ENCODE assay signal across 20 cellular contexts in genomic region chr1:30029677-30030076, GRCh38.
"Had no signal": no experiment of that assay in that cellular context is flagged by ENCODE, and none has a peak within 500 bp of the region (broad histone marks: within the 10 kb centered on the region; RNA-seq: fewer than 3 reads in every experiment).

No MANE protein-coding gene starts in this region.

- DNase-seq: cortex of kidney; effector memory CD8-positive, alpha-beta T cell; foreskin fibroblast; gastrocnemius medialis; left ventricle myocardium superior; lower lobe of right lung; natural killer cell; occipital lobe; pancreas; stimulated activated CD4-positive, alpha-beta T cell treated with anti-CD3 and anti-CD28 coated beads, Interleukin-2, amount 100 ng/mL, for 24 hours; stimulated activated CD4-positive, alpha-beta T cell treated with anti-CD3 and anti-CD28 coated beads, Interleukin-4, amount 100 ng/mL, for 24 hours; stimulated activated naive CD8-positive, alpha-beta T cell treated with anti-CD3 and anti-CD28 coated beads, Interleukin-15, Interleukin-2, amounts not matched to agents 100 U/mL and 50 U/mL, for 24 hours; substantia nigra; testis; upper lobe of right lung had no signal

- H3K27me3 ChIP-seq: pancreas, testis, vagina had no signal

- H3K9me3 ChIP-seq: gastrocnemius medialis, lower lobe of right lung, pancreas, testis, tibial artery, upper lobe of right lung, vagina had no signal

- H3K27ac Mint-ChIP-seq: effector memory CD8-positive, alpha-beta T cell; natural killer cell; stimulated activated effector memory CD8-positive, alpha-beta T cell treated with anti-CD3 and anti-CD28 coated beads, Interleukin-12 subunit alpha, Interleukin-12 subunit beta, amount 100 ng/mL, for 72 hours had no signal

- H3K4me3 Mint-ChIP-seq: effector memory CD8-positive, alpha-beta T cell; natural killer cell; stimulated activated effector memory CD8-positive, alpha-beta T cell treated with anti-CD3 and anti-CD28 coated beads, Interleukin-12 subunit alpha, Interleukin-12 subunit beta, amount 100 ng/mL, for 72 hours had no signal

- ATAC-seq: effector memory CD8-positive, alpha-beta T cell; gastrocnemius medialis; left ventricle myocardium superior; lower lobe of right lung; natural killer cell; pancreas; sciatic nerve; stimulated activated effector memory CD8-positive, alpha-beta T cell treated with anti-CD3 and anti-CD28 coated beads, Interleukin-12 subunit alpha, Interleukin-12 subunit beta, amount 100 ng/mL, for 72 hours; stimulated activated naive CD8-positive, alpha-beta T cell treated with anti-CD3 and anti-CD28 coated beads, Interleukin-15, Interleukin-2, amounts not matched to agents 100 U/mL and 50 U/mL, for 24 hours; upper lobe of right lung had no signal

- H3K4me1 ChIP-seq: gastrocnemius medialis, lower lobe of right lung, pancreas, testis, upper lobe of right lung, vagina had no signal

- H3K36me3 ChIP-seq: gastrocnemius medialis, lower lobe of right lung, pancreas, tibial artery, upper lobe of right lung, vagina had no signal

- H3K27ac ChIP-seq: gastrocnemius medialis, lower lobe of right lung, pancreas, testis, tibial artery, upper lobe of right lung, vagina had no signal

- H3K36me3 Mint-ChIP-seq: natural killer cell; stimulated activated effector memory CD8-positive, alpha-beta T cell treated with anti-CD3 and anti-CD28 coated beads, Interleukin-12 subunit alpha, Interleukin-12 subunit beta, amount 100 ng/mL, for 72 hours had no signal

- H3K4me3 ChIP-seq: gastrocnemius medialis, lower lobe of right lung, pancreas, smooth muscle cell, testis, tibial artery, upper lobe of right lung, vagina had no signal

- H3K4me1 Mint-ChIP-seq: natural killer cell; stimulated activated effector memory CD8-positive, alpha-beta T cell treated with anti-CD3 and anti-CD28 coated beads, Interleukin-12 subunit alpha, Interleukin-12 subunit beta, amount 100 ng/mL, for 72 hours had no signal
